Comparison of ENCODE assay signal across 8 cellular contexts in genomic region chr2:88690591-88691338, GRCh38. TPM values are rescaled to one million over a fixed set of nuclear protein-coding genes. Genes with fewer than 3 reads are reported as not detected.
DNase-seq lines count a peak whose midpoint lies in the region; ATAC-seq and TF ChIP-seq lines count a peak whose summit lies in the region.

No MANE protein-coding gene starts in this region.

- peak overlapping the region; percentile 93 for H3K4me3 Mint-ChIP-seq in activated CD4-positive, alpha-beta memory T cell treated with anti-CD3 and anti-CD28 coated beads, Interleukin-2, amount 10 ng/mL, durations not matched to agents 7 days and 5 days

- intact Hi-C loops in esophagus squamous epithelium (cut with DNase I) (no loop called here), vagina (cut with DNase I) (no loop called here)

- H3K4me3 ChIP-seq in esophagus squamous epithelium (peak overlapping the region; percentile 87 to 91 (median 90)), osteoblast (ENCODE audit: insufficient read depth, low read length) (peak overlapping the region; percentile 82), vagina (peak overlapping the region; percentile 66 to 97)

- TF ChIP-seq CTCF in esophagus squamous epithelium (IDR thresholded peaks at IDR 0.05) (peak in 4 of 6 experiments; percentile 16 to 71 (median 50)), osteoblast (IDR thresholded peaks at IDR 0.05; ENCODE audit: extremely low read depth, low read depth, low read length) (no peak), vagina (IDR thresholded peaks at IDR 0.05) (no peak)

- CTCF ChIA-PET in activated CD4-positive, alpha-beta memory T cell treated with anti-CD3 and anti-CD28 coated beads, Interleukin-2, amount 10 ng/mL, durations not matched to agents 7 days and 5 days (lab: Charles Lee), result interaction anchor here (0.6 to 5.0 kb wide), 9 partner anchors 8 to 99 kb away, joined by 3 to 18 read pairs (median 4); no protein-coding TSS in a partner anchor

- peak; percentile 4 for ATAC-seq in GM21360 (IDR thresholded peaks at IDR 0.05; ENCODE audit: unreplicated experiment)

- no peaks in the 10 kb centered on the region for H3K27me3 Mint-ChIP-seq in activated CD4-positive, alpha-beta memory T cell treated with anti-CD3 and anti-CD28 coated beads, Interleukin-2, amount 10 ng/mL, durations not matched to agents 7 days and 5 days

- peak overlapping the region; percentile 96 for H2AFZ ChIP-seq in osteoblast (ENCODE audit: low read length)

- peak; percentile 26 for DNase-seq in CMK (ENCODE audit: low read depth)
- DNase-seq in activated CD4-positive, alpha-beta memory T cell treated with anti-CD3 and anti-CD28 coated beads, Interleukin-2, amount 10 ng/mL, durations not matched to agents 7 days and 5 days, result peak; percentile 58
- DNase-seq in esophagus squamous epithelium (lab: John Stamatoyannopoulos, UW), result no peak
- no peak for DNase-seq in osteoblast (ENCODE audit: insufficient read length, low spot score, missing footprints)
- DNase-seq in vagina (ENCODE audit: extremely low spot score in 2 of 2), result no peak
- DNase-seq in NCI-H2107 treated with DMSO at 0.1 percent for 48 hours (lab: John Stamatoyannopoulos, UW; ENCODE audit: unreplicated experiment), result no peak

- peaks cover 6% of the 10 kb centered on the region for H4K20me1 ChIP-seq in osteoblast (ENCODE audit: insufficient read depth, low read length)

- H3K4me1 Mint-ChIP-seq in activated CD4-positive, alpha-beta memory T cell treated with anti-CD3 and anti-CD28 coated beads, Interleukin-2, amount 10 ng/mL, durations not matched to agents 7 days and 5 days, result peaks cover 43% of the 10 kb centered on the region

- H3K9me3 ChIP-seq in KOPT-K1 (ENCODE audit: insufficient read depth, low read length, poor library complexity, severe bottlenecking) (peaks cover 3% of the 10 kb centered on the region), esophagus squamous epithelium (no peaks in the 10 kb centered on the region), osteoblast (ENCODE audit: low read depth, low read length) (no peaks in the 10 kb centered on the region), vagina (no peaks in the 10 kb centered on the region)

- H3K4me2 ChIP-seq in osteoblast (ENCODE audit: insufficient read depth, low read length), result peak overlapping the region; percentile 98

- no peaks in the 10 kb centered on the region for H3K9me3 Mint-ChIP-seq in activated CD4-positive, alpha-beta memory T cell treated with anti-CD3 and anti-CD28 coated beads, Interleukin-2, amount 10 ng/mL, durations not matched to agents 7 days and 5 days

- WGBS in esophagus squamous epithelium, 2 donors, result 41 to 63% methylated on average over 11 to 17 of the region's 20 CpGs

- peak overlapping the region; percentile 74 for H3K27ac ChIP-seq in KOPT-K1 (ENCODE audit: low read depth, low read length, poor library complexity, severe bottlenecking)
- peak overlapping the region; percentile 85 to 92 (median 88) for H3K27ac ChIP-seq in esophagus squamous epithelium
- peak overlapping the region; percentile 73 for H3K27ac ChIP-seq in osteoblast (ENCODE audit: low read depth, low read length)
- H3K27ac ChIP-seq in vagina, result peak overlapping the region; percentile 66

- H3K4me1 ChIP-seq in esophagus squamous epithelium, result peaks cover 17 to 51% (median 18%) of the 10 kb centered on the region in 3 donors
- peaks cover 15% of the 10 kb centered on the region for H3K4me1 ChIP-seq in osteoblast (ENCODE audit: insufficient read depth, low read length)
- H3K4me1 ChIP-seq in vagina, result peaks cover 31% of the 10 kb centered on the region

- peaks cover 43% of the 10 kb centered on the region for H3K79me2 ChIP-seq in osteoblast (ENCODE audit: insufficient read depth, low read length)

- peak overlapping the region; percentile 72 for H3K27ac Mint-ChIP-seq in activated CD4-positive, alpha-beta memory T cell treated with anti-CD3 and anti-CD28 coated beads, Interleukin-2, amount 10 ng/mL, durations not matched to agents 7 days and 5 days

- H3K27me3 ChIP-seq in esophagus squamous epithelium, result no peaks in the 10 kb centered on the region
- H3K27me3 ChIP-seq in osteoblast (ENCODE audit: insufficient read depth, low read length), result no peaks in the 10 kb centered on the region
- no peaks in the 10 kb centered on the region for H3K27me3 ChIP-seq in vagina

- H3K36me3 Mint-ChIP-seq in activated CD4-positive, alpha-beta memory T cell treated with anti-CD3 and anti-CD28 coated beads, Interleukin-2, amount 10 ng/mL, durations not matched to agents 7 days and 5 days (ENCODE audit: low read depth), result no peaks in the 10 kb centered on the region

- H3K36me3 ChIP-seq in KOPT-K1 (ENCODE audit: insufficient read depth, low read length), result no peaks in the 10 kb centered on the region; the same call in 1 of the 2 replicates
- no peaks in the 10 kb centered on the region for H3K36me3 ChIP-seq in esophagus squamous epithelium
- no peaks in the 10 kb centered on the region for H3K36me3 ChIP-seq in osteoblast (ENCODE audit: insufficient read depth, low read length)
- H3K36me3 ChIP-seq in vagina, result no peaks in the 10 kb centered on the region

- TF ChIP-seq POLR2A in esophagus squamous epithelium (IDR thresholded peaks at IDR 0.05), result no peak
- TF ChIP-seq POLR2A in vagina (IDR thresholded peaks at IDR 0.05), result no peak

- POLR2A ChIA-PET in activated CD4-positive, alpha-beta memory T cell treated with anti-CD3 and anti-CD28 coated beads, Interleukin-2, amount 10 ng/mL, durations not matched to agents 7 days and 5 days (lab: Charles Lee), result interaction anchor here (1.1 to 3.3 kb wide), 6 partner anchors 11 to 107 kb away, joined by 3 to 24 read pairs (median 4); partner anchors contain the start of gene EIF2AK3

RNA-seq across cellular contexts. Expression of gene RPIA, which starts 0.7 kb away (rescaled TPM):
- 10 to 100 TPM; 27.9 to 30.1 TPM for total RNA-seq in activated CD4-positive, alpha-beta memory T cell treated with anti-CD3 and anti-CD28 coated beads, Interleukin-2, amount 10 ng/mL, durations not matched to agents 7 days and 5 days
- 10 to 100 TPM in 2 of 4 donors, 1 to 10 TPM in 2; 6.5 to 17.6 (median 11.0) TPM for total RNA-seq in esophagus squamous epithelium
- 6.2 and 6.8 TPM in 2 replicates for total RNA-seq in osteoblast
- total RNA-seq in vagina, result 10.8 TPM

Comparison
In these comparisons a context has a peak if more than half of its experiments do, and no peak if none do; other contexts are left out.
1. DNase-seq: peak in CMK (single experiment) and activated CD4-positive, alpha-beta memory T cell treated with anti-CD3 and anti-CD28 coated beads, Interleukin-2, amount 10 ng/mL, durations not matched to agents 7 days and 5 days (single experiment); none in esophagus squamous epithelium (single experiment), osteoblast (single experiment), vagina (0 of 2) and NCI-H2107 treated with DMSO at 0.1 percent for 48 hours (single experiment).
2. CTCF ChIP-seq: peak in esophagus squamous epithelium (4 of 6); none in osteoblast (single experiment) and vagina (0 of 3).
3. Peak in every context shown above with its lines, with median percentiles within 50 percentile points of each other: H3K27ac ChIP-seq and H3K4me3 ChIP-seq.